In the genomic region with DNA sequence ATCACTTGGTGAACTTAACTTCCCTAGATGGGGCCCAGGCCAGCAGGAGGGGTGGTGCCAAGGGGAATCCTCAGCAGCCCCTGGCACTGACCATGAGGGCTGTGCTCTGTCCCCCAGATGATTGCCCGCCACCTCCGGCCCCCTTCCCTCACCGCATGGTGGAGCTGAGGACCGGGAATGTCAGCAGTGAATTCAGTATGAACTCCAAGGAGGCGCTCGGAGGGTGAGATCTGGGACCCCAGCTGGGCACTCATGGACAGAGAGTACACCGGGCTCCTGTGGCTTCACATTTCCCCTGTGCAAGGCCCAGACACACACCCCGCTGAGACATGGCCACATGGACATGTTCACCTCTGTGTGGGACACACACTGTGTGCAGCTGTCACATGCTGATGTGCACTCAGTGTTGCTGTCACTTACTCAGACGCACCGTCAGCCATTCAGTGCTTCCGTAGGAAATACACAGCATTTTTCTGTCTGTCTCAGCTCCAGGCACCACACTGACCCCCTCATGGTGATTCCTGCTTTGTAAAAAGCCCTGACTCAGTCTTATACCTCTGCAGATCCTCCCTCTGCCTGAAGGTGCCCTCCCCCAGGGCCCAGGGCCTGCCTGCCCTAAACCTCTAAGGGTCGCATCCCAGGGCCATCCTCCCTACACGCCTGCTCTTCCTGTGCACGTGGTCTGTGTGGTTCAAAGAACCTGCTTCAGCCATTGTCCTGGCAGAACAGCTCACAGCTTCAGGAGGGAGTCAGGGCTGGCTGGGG, we compare ENCODE assay signal across 13 cellular contexts. TPM values are rescaled to one million over a fixed set of nuclear protein-coding genes. Genes with fewer than 3 reads are reported as not detected.
DNase-seq lines count a peak whose midpoint lies in the region; TF ChIP-seq lines count a peak whose summit lies in the region.
"Had no signal": no experiment of that assay in that cellular context is flagged by ENCODE, and none has a peak within 500 bp of the region (broad histone marks: within the 10 kb centered on the region; RNA-seq: fewer than 3 reads in every experiment).

No MANE protein-coding gene starts in this region.

- no peaks in the 10 kb centered on the region for H3K36me3 Mint-ChIP-seq in activated T-cell treated with anti-CD3 and anti-CD28 coated beads, Interleukin-2, amount 50 U/mL, for 24 hours (ENCODE audit: low read depth)
- H3K36me3 Mint-ChIP-seq in H9 (ENCODE audit: insufficient read depth in 1 of 3, low read depth in 3 of 3), result no peaks in the 10 kb centered on the region
- H3K36me3 Mint-ChIP-seq: activated CD4-positive, alpha-beta memory T cell treated with anti-CD3 and anti-CD28 coated beads for 36 hours had no signal

- H3K79me1 ChIP-seq in mesenchymal stem cell (replicated peaks; ENCODE audit: low read length, poor library complexity, severe bottlenecking) (no peaks in the 10 kb centered on the region), H9 (ENCODE audit: insufficient read depth, low read depth, low read length, poor library complexity, severe bottlenecking) (no peaks in the 10 kb centered on the region)

- H3K56ac ChIP-seq in H9 (ENCODE audit: insufficient read length, low read depth, low read length), result no peak overlapping the region

- H3K23ac ChIP-seq in mesenchymal stem cell (ENCODE audit: low read length in 2 of 2) (no peak overlapping the region), H9 (ENCODE audit: insufficient read length, low read depth, low read length) (no peak overlapping the region)

- H3K9me3 ChIP-seq in ascending aorta, result no peaks in the 10 kb centered on the region
- H3K9me3 ChIP-seq in mesenchymal stem cell (ENCODE audit: control insufficient read depth, low read length), result no peaks in the 10 kb centered on the region
- no peaks in the 10 kb centered on the region for H3K9me3 ChIP-seq in H9 (ENCODE audit: control insufficient read depth, low read depth, low read length)

- peaks cover 2% of the 10 kb centered on the region for H3K4me1 Mint-ChIP-seq in activated T-cell treated with anti-CD3 and anti-CD28 coated beads, Interleukin-2, amount 50 U/mL, for 24 hours (ENCODE audit: low read depth)
- H3K4me1 Mint-ChIP-seq in H9, result peaks cover 9 to 17% of the 10 kb centered on the region in 2 experiments

- 78% methylated on average over 14 of the region's 14 CpGs for WGBS in mesenchymal stem cell
- no CpG with 5 or more reads among the region's 14 CpGs for WGBS in H9 (ENCODE audit: extremely low coverage, insufficient read length, low lambda C conversion rate)

- H2BK12ac ChIP-seq in mesenchymal stem cell (ENCODE audit: low read length in 2 of 2), result no peak overlapping the region
- no peak overlapping the region for H2BK12ac ChIP-seq in H9 (ENCODE audit: insufficient read length, low read depth, low read length)

- DNase-seq in HK-2 (ENCODE audit: unreplicated experiment), result peak; percentile 48
- DNase-seq in ascending aorta (ENCODE audit: low spot score in 2 of 2), result no peak
- no peak for DNase-seq in mesenchymal stem cell
- no peak for DNase-seq in activated T-cell treated with anti-CD3 and anti-CD28 coated beads, Interleukin-2, amount 50 U/mL, for 24 hours
- no peak for DNase-seq in nucleus accumbens (lab: John Stamatoyannopoulos, UW)
- DNase-seq in H9, result no peak

- H2BK120ac ChIP-seq in mesenchymal stem cell (ENCODE audit: low read depth, low read length) (no peak overlapping the region), H9 (ENCODE audit: low read depth, low read length, poor library complexity, severe bottlenecking) (no peak overlapping the region)

- H2BK5ac ChIP-seq in mesenchymal stem cell (ENCODE audit: low read depth, low read length, poor library complexity, severe bottlenecking) (no peak overlapping the region), H9 (ENCODE audit: insufficient read length, low read length) (no peak overlapping the region)

- H3K4me3 ChIP-seq in ascending aorta (no peak overlapping the region), mesenchymal stem cell (ENCODE audit: insufficient read depth in 1 of 2, low read depth in 1 of 2, low read length in 2 of 2) (no peak overlapping the region)

- intact Hi-C loops in ascending aorta (cut with DNase I), result loop anchor here (1.0 to 10.0 kb wide), 5 partner anchors 13 to 381 kb away; a partner anchor contains a TSS

- no peaks in the 10 kb centered on the region for H3K79me2 ChIP-seq in H9 (ENCODE audit: insufficient read depth, low read length)

- no peak overlapping the region for H4K5ac ChIP-seq in H9 (ENCODE audit: insufficient read length, low read depth, low read length)

- no peak overlapping the region for H2BK15ac ChIP-seq in mesenchymal stem cell (ENCODE audit: low read depth, poor library complexity, severe bottlenecking)
- no peak overlapping the region for H2BK15ac ChIP-seq in H9 (ENCODE audit: low read depth, low read length)

- H3K18ac ChIP-seq in mesenchymal stem cell (ENCODE audit: low read depth in 1 of 2, low read length in 2 of 2) (no peak overlapping the region), H9 (ENCODE audit: insufficient read length, low read depth, low read length) (no peak overlapping the region)

- H3K14ac ChIP-seq in mesenchymal stem cell (ENCODE audit: low read length in 2 of 2) (no peak overlapping the region), H9 (ENCODE audit: insufficient read depth, low read length) (no peak overlapping the region; the same call in 1 of the 2 replicates)

- no peak overlapping the region for H2BK20ac ChIP-seq in H9 (ENCODE audit: low read depth, low read length, poor library complexity, severe bottlenecking)

- H2AFZ ChIP-seq in mesenchymal stem cell (ENCODE audit: low read depth, low read length), result no peak overlapping the region
- H2AFZ ChIP-seq in H9 (ENCODE audit: low read length), result no peak overlapping the region

- no peaks in the 10 kb centered on the region for H3K9me3 Mint-ChIP-seq in activated T-cell treated with anti-CD3 and anti-CD28 coated beads, Interleukin-2, amount 50 U/mL, for 24 hours
- no peaks in the 10 kb centered on the region for H3K9me3 Mint-ChIP-seq in H9
- H3K9me3 Mint-ChIP-seq: activated CD4-positive, alpha-beta memory T cell treated with anti-CD3 and anti-CD28 coated beads for 36 hours; activated naive CD4-positive, alpha-beta T cell treated with anti-CD3 and anti-CD28 coated beads for 36 hours had no signal

- H3K4me2 ChIP-seq in mesenchymal stem cell (ENCODE audit: low read length, poor library complexity, severe bottlenecking) (no peak overlapping the region), H9 (ENCODE audit: insufficient read depth, insufficient read length, low read length) (no peak overlapping the region)

- no peak overlapping the region for H4K8ac ChIP-seq in mesenchymal stem cell (ENCODE audit: low read length)
- no peak overlapping the region for H4K8ac ChIP-seq in H9 (replicated peaks; ENCODE audit: insufficient read length, low read depth, low read length)

- H3K36me3 ChIP-seq in ascending aorta (no peaks in the 10 kb centered on the region), mesenchymal stem cell (ENCODE audit: control insufficient read depth in 1 of 2, insufficient read depth in 2 of 2, low read depth in 1 of 2, low read length in 2 of 2) (no peaks in the 10 kb centered on the region)

- H2AK5ac ChIP-seq in mesenchymal stem cell (ENCODE audit: low read length, severe bottlenecking), result peak overlapping the region; percentile 4
- no peak overlapping the region for H2AK5ac ChIP-seq in H9 (ENCODE audit: insufficient read length, low read length)

- TF ChIP-seq CTCF in ascending aorta (IDR thresholded peaks at IDR 0.05), result no peak
- TF ChIP-seq CTCF in H9 (conservative IDR thresholded peaks at IDR 0.05), result no peak

- H3K4me1 ChIP-seq in ascending aorta (peaks cover 9 to 29% of the 10 kb centered on the region in 2 donors), mesenchymal stem cell (ENCODE audit: control insufficient read depth, insufficient read depth, low read depth, low read length) (peaks cover 26% of the 10 kb centered on the region), H9 (ENCODE audit: insufficient read depth, low read length) (no peaks in the 10 kb centered on the region)

- H4K91ac ChIP-seq in mesenchymal stem cell (ENCODE audit: low read length) (no peak overlapping the region), H9 (ENCODE audit: insufficient read length, low read depth, low read length) (no peak overlapping the region)

- H3T11ph ChIP-seq in H9 (ENCODE audit: low read length), result no peak overlapping the region

- no peak overlapping the region for H3K4ac ChIP-seq in mesenchymal stem cell (ENCODE audit: low read depth in 1 of 2, low read length in 2 of 2)
- no peak overlapping the region for H3K4ac ChIP-seq in H9 (ENCODE audit: low read depth, low read length)

- H3K9ac ChIP-seq in mesenchymal stem cell (ENCODE audit: low read length) (no peak overlapping the region), H9 (ENCODE audit: extremely low read depth, insufficient read length, low read length) (no peak overlapping the region)

- no peaks in the 10 kb centered on the region for H4K20me1 ChIP-seq in H9 (ENCODE audit: control insufficient read depth, insufficient read depth, insufficient read length)

- no peaks in the 10 kb centered on the region for H3K23me2 ChIP-seq in H9 (ENCODE audit: insufficient read length, low read depth, low read length, poor library complexity, severe bottlenecking)

- no peak overlapping the region for H3K27ac Mint-ChIP-seq in activated T-cell treated with anti-CD3 and anti-CD28 coated beads, Interleukin-2, amount 50 U/mL, for 24 hours
- H3K27ac Mint-ChIP-seq in H9, result peak overlapping the region in 1 of 3 experiments; percentile 71; a peak in 1 of 7 replicates
- H3K27ac Mint-ChIP-seq: activated CD4-positive, alpha-beta memory T cell treated with anti-CD3 and anti-CD28 coated beads for 36 hours; activated naive CD4-positive, alpha-beta T cell treated with anti-CD3 and anti-CD28 coated beads for 36 hours had no signal

- no peak overlapping the region for H3K4me3 Mint-ChIP-seq in activated T-cell treated with anti-CD3 and anti-CD28 coated beads, Interleukin-2, amount 50 U/mL, for 24 hours
- H3K4me3 Mint-ChIP-seq in H9, result no peak overlapping the region
- H3K4me3 Mint-ChIP-seq: activated CD4-positive, alpha-beta memory T cell treated with anti-CD3 and anti-CD28 coated beads for 36 hours; activated naive CD4-positive, alpha-beta T cell treated with anti-CD3 and anti-CD28 coated beads for 36 hours had no signal

- no peaks in the 10 kb centered on the region for H3K27me3 ChIP-seq in ascending aorta
- peaks cover 22 to 63% of the 10 kb centered on the region in 2 experiments for H3K27me3 ChIP-seq in mesenchymal stem cell (ENCODE audit: control insufficient read depth in 1 of 2, insufficient read depth in 1 of 2, low read length in 2 of 2)
- H3K27me3 ChIP-seq in H9 (ENCODE audit: insufficient read depth, low read length), result no peaks in the 10 kb centered on the region

- no peaks in the 10 kb centered on the region for H3K27me3 Mint-ChIP-seq in activated T-cell treated with anti-CD3 and anti-CD28 coated beads, Interleukin-2, amount 50 U/mL, for 24 hours
- H3K27me3 Mint-ChIP-seq in H9 (ENCODE audit: low read depth), result peaks cover 5% of the 10 kb centered on the region
- H3K27me3 Mint-ChIP-seq: activated CD4-positive, alpha-beta memory T cell treated with anti-CD3 and anti-CD28 coated beads for 36 hours had no signal

- H3K27ac ChIP-seq in ascending aorta, result peak overlapping the region; percentile 28 to 79
- no peak overlapping the region for H3K27ac ChIP-seq in mesenchymal stem cell (ENCODE audit: low read length, poor library complexity, severe bottlenecking)
- H3K27ac ChIP-seq in H9 (ENCODE audit: insufficient read length, low read depth, low read length), result no peak overlapping the region
- H3K27ac ChIP-seq: C4-2B had no signal

RNA-seq across cellular contexts. Expression of a gene that starts 4.4 kb away (rescaled TPM):
- not detected for total RNA-seq in ascending aorta
- polyA plus RNA-seq in mesenchymal stem cell (2013, experiment 1 of 2), result 0.06 TPM
- polyA plus RNA-seq in mesenchymal stem cell (2013, experiment 2 of 2), result 0.04 TPM
- 0.57 and 0.74 TPM in 2 replicates for total RNA-seq in H9 (2021)
- total RNA-seq: mucosa of gallbladder had no signal

RNA-seq across cellular contexts. Expression of a gene that starts 21.9 kb away (rescaled TPM):
- total RNA-seq in ascending aorta (21.8 TPM), H9 (2021) (0.22 TPM in 1 of 2 replicates, not detected in the other)
- 0.23 TPM for polyA plus RNA-seq in mesenchymal stem cell (2013, experiment 1 of 2)
- 0.26 TPM for polyA plus RNA-seq in mesenchymal stem cell (2013, experiment 2 of 2)
- total RNA-seq: activated CD4-positive, alpha-beta memory T cell treated with anti-CD3 and anti-CD28 coated beads for 36 hours; activated naive CD4-positive, alpha-beta T cell treated with anti-CD3 and anti-CD28 coated beads for 36 hours; MCF 10A; PC-3; T-helper 2 cell treated with Interferon-gamma antibody and Interleukin-4, amounts not matched to agents 100 ng/mL and 5 ng/mL, for 36 hours had no signal

RNA-seq across cellular contexts. Expression of a gene that starts 46.8 kb away (rescaled TPM):
- total RNA-seq in ascending aorta (13.0 TPM), H9 (2021) (5.6 and 6.7 TPM in 2 replicates)
- polyA plus RNA-seq in mesenchymal stem cell (2013, experiment 1 of 2), result 0.10 TPM
- polyA plus RNA-seq in mesenchymal stem cell (2013, experiment 2 of 2), result 0.11 TPM
- total RNA-seq: activated CD4-positive, alpha-beta memory T cell treated with anti-CD3 and anti-CD28 coated beads for 36 hours; activated naive CD4-positive, alpha-beta T cell treated with anti-CD3 and anti-CD28 coated beads for 36 hours; MCF 10A; PC-3; T-helper 2 cell treated with Interferon-gamma antibody and Interleukin-4, amounts not matched to agents 100 ng/mL and 5 ng/mL, for 36 hours had no signal

RNA-seq across cellular contexts. Expression of a gene that starts 46.9 kb away (rescaled TPM):
- not detected for total RNA-seq in ascending aorta
- not detected for polyA plus RNA-seq in mesenchymal stem cell (2013, experiment 1 of 2)
- polyA plus RNA-seq in mesenchymal stem cell (2013, experiment 2 of 2), result 0.03 TPM
- 0.13 and 0.20 TPM in 2 replicates for total RNA-seq in H9 (2021)
- total RNA-seq: activated CD4-positive, alpha-beta memory T cell treated with anti-CD3 and anti-CD28 coated beads for 36 hours; activated naive CD4-positive, alpha-beta T cell treated with anti-CD3 and anti-CD28 coated beads for 36 hours; PC-3; T-helper 2 cell treated with Interferon-gamma antibody and Interleukin-4, amounts not matched to agents 100 ng/mL and 5 ng/mL, for 36 hours had no signal

Comparison
In these comparisons a context has a peak if more than half of its experiments do, and no peak if none do; other contexts are left out.
1. H3K27ac ChIP-seq: peak in ascending aorta (2 of 2); none in mesenchymal stem cell (single experiment) and H9 (single experiment).
2. RNA of a gene that starts 21.9 kb away (total RNA-seq): 21.8 TPM in ascending aorta (single experiment); 0.22 TPM in H9; every median in the first group is over 10 times any median in the second.